Comparison of ENCODE assay signal across 9 cellular contexts in genomic region chr3:189394599-189395121, GRCh38.
A peak's percentile ranks its signal among the peaks of the same experiment; 100 is the strongest.
DNase-seq lines count a peak whose midpoint lies in the region; ATAC-seq lines count a peak whose summit lies in the region.
"Had no signal": no experiment of that assay in that cellular context is flagged by ENCODE, and none has a peak within 500 bp of the region (broad histone marks: within the 10 kb centered on the region; RNA-seq: fewer than 3 reads in every experiment).

No MANE protein-coding gene starts in this region.

- 84 to 86% methylated on average over 7 of the region's 7 CpGs for WGBS in aorta, 2 donors

- no peaks in the 10 kb centered on the region for H3K9me3 ChIP-seq in aorta (ENCODE audit: control insufficient read depth, low read length)

- H3K27ac ChIP-seq in aorta (ENCODE audit: low read depth in 1 of 2, low read length in 2 of 2) = no peak overlapping the region

- ATAC-seq in GM18498 (IDR thresholded peaks at IDR 0.05; ENCODE audit: unreplicated experiment) = peak; percentile 80
- peak; percentile 79 for ATAC-seq in GM19397 (IDR thresholded peaks at IDR 0.05; ENCODE audit: unreplicated experiment)
- ATAC-seq in HG03039 (IDR thresholded peaks at IDR 0.05; ENCODE audit: unreplicated experiment) = peak; percentile 73
- no peak for ATAC-seq in aorta (ENCODE audit: low FRiP score)

- no peak overlapping the region for H3K4me3 ChIP-seq in aorta (ENCODE audit: low read length in 2 of 2)

- peak; percentile 66 for DNase-seq in NOMO-1 treated with dmso at 0.1 percent for 144 hours (lab: John Stamatoyannopoulos, UW; ENCODE audit: unreplicated experiment)
- DNase-seq in aorta = no peak
- no peak for DNase-seq in activated CD8-positive, alpha-beta memory T cell treated with anti-CD3 and anti-CD28 coated beads for 24 hours
- no peak for DNase-seq in NCI-H526 (lab: John Stamatoyannopoulos, UW)
- no peak for DNase-seq in ureter (ENCODE audit: low spot score)
- DNase-seq: Karpas-422 had no signal

- no peaks in the 10 kb centered on the region for H3K36me3 ChIP-seq in aorta (ENCODE audit: control insufficient read depth in 1 of 2, insufficient read depth in 2 of 2, low read length in 1 of 2)

- intact Hi-C loops in aorta (cut with DNase I) = no loop called here

- H3K4me1 ChIP-seq in aorta (ENCODE audit: control insufficient read depth in 1 of 2, insufficient read depth in 2 of 2, low read length in 2 of 2) = no peaks in the 10 kb centered on the region

- no peaks in the 10 kb centered on the region for H3K27me3 ChIP-seq in aorta (ENCODE audit: control insufficient read depth in 1 of 2, insufficient read depth in 2 of 2, low read length in 1 of 2)
